Comparison of ENCODE assay signal across 8 cellular contexts in genomic region chr19:7505682-7506384, GRCh38. TPM values are rescaled to one million over a fixed set of nuclear protein-coding genes. Genes with fewer than 3 reads are reported as not detected.
DNase-seq lines count a peak whose midpoint lies in the region; ATAC-seq, FAIRE-seq and TF ChIP-seq lines count a peak whose summit lies in the region.

No MANE protein-coding gene starts in this region.

- H3K9me3 Mint-ChIP-seq in naive thymus-derived CD8-positive, alpha-beta T cell: no peaks in the 10 kb centered on the region

- H3K4me3 Mint-ChIP-seq in naive thymus-derived CD8-positive, alpha-beta T cell: peak overlapping the region in 4 of 10 donors; percentile 26 to 51 (median 38)

- peak; percentile 47 to 67 for DNase-seq in SHP77 (lab: John Stamatoyannopoulos, UW)
- no peak for DNase-seq in SHP77 treated with DMSO at 0.1 percent for 48 hours (lab: John Stamatoyannopoulos, UW)
- DNase-seq in NCI-H226: peak; percentile 40
- DNase-seq in caudate nucleus (lab: John Stamatoyannopoulos, UW): peak in 37 of 61 donors; percentile 19 to 82 (median 54)
- DNase-seq in naive thymus-derived CD8-positive, alpha-beta T cell: peak in 3 of 10 donors; percentile 12 to 31 (median 24)
- DNase-seq in GM12892 (ENCODE audit: insufficient read length): no peak

- no peak overlapping the region for H3K27ac ChIP-seq in caudate nucleus (ENCODE audit: low read depth, low read length)

- peaks cover 10 to 30% (median 15%) of the 10 kb centered on the region in 4 donors for H3K4me1 Mint-ChIP-seq in naive thymus-derived CD8-positive, alpha-beta T cell

- ATAC-seq in naive thymus-derived CD8-positive, alpha-beta T cell: peak; percentile 33
- ATAC-seq in HG03095 (IDR thresholded peaks at IDR 0.05; ENCODE audit: unreplicated experiment) (no peak), GM21576 (IDR thresholded peaks at IDR 0.05; ENCODE audit: unreplicated experiment) (no peak)

- H3K36me3 Mint-ChIP-seq in naive thymus-derived CD8-positive, alpha-beta T cell: no peaks in the 10 kb centered on the region

- TF ChIP-seq POLR2A in GM12892 (IDR thresholded peaks at IDR 0.05; ENCODE audit: low read depth, low read length): no peak

- POLR2A ChIA-PET in naive thymus-derived CD8-positive, alpha-beta T cell (lab: Charles Lee): interaction anchor here (0.6 to 1.3 kb wide), 3 partner anchors 10 to 16 kb away, joined by 3 to 5 read pairs (median 4); partner anchors contain the start of gene ZNF358

- no peak for FAIRE-seq in GM12892 (lab: Jason Lieb, UNC)

- no peak overlapping the region for H3K27ac Mint-ChIP-seq in naive thymus-derived CD8-positive, alpha-beta T cell

- H3K27me3 Mint-ChIP-seq in naive thymus-derived CD8-positive, alpha-beta T cell: peaks cover 8 to 45% (median 27%) of the 10 kb centered on the region in 5 donors

RNA-seq across cellular contexts. Expression of gene ZNF358, which starts 10.1 kb away (rescaled TPM):
- 10 to 100 TPM; 10.2 to 10.8 TPM for total RNA-seq in naive thymus-derived CD8-positive, alpha-beta T cell
- polyA plus RNA-seq in naive thymus-derived CD8-positive, alpha-beta T cell: 1 to 10 TPM in 2 of 3 donors, under 1 TPM in 1; 0.71 to 2.5 (median 1.7) TPM
- 0.72 TPM for polyA plus RNA-seq in GM12892 (2012; ENCODE audit: missing spikeins)

RNA-seq across cellular contexts. Expression of gene MCOLN1, which starts 16.6 kb away (rescaled TPM):
- 10 to 100 TPM; 13.7 TPM for total RNA-seq in naive thymus-derived CD8-positive, alpha-beta T cell
- polyA plus RNA-seq in naive thymus-derived CD8-positive, alpha-beta T cell: 10 to 100 TPM in 1 of 3 donors, 1 to 10 TPM in 2; 6.5 to 10.1 (median 6.6) TPM
- 3.9 TPM for polyA plus RNA-seq in GM12892 (2012; ENCODE audit: missing spikeins)

RNA-seq across cellular contexts. Expression of gene PEX11G, which starts 17.0 kb away (rescaled TPM):
- total RNA-seq in naive thymus-derived CD8-positive, alpha-beta T cell: 1 to 10 TPM in 1 of 2 experiments, under 1 TPM in 1; 0.88 to 1.1 TPM
- 1 to 10 TPM in 2 of 3 donors, under 1 TPM in 1; 0.68 to 2.7 (median 2.3) TPM for polyA plus RNA-seq in naive thymus-derived CD8-positive, alpha-beta T cell
- 0.87 TPM for polyA plus RNA-seq in GM12892 (2012; ENCODE audit: missing spikeins)

RNA-seq across cellular contexts. Expression of gene PNPLA6, which starts 29.7 kb away (rescaled TPM):
- 100 to 1,000 TPM; 114 to 116 TPM for total RNA-seq in naive thymus-derived CD8-positive, alpha-beta T cell
- 10 to 100 TPM in 1 of 3 donors, 1 to 10 TPM in 2; 5.9 to 10.2 (median 7.0) TPM for polyA plus RNA-seq in naive thymus-derived CD8-positive, alpha-beta T cell
- polyA plus RNA-seq in GM12892 (2012; ENCODE audit: missing spikeins): 25.4 TPM

Comparison
In these comparisons a context has a peak if more than half of its experiments do, and no peak if none do; other contexts are left out.
1. DNase-seq: peak in SHP77 (2 of 2), NCI-H226 (single experiment) and caudate nucleus (37 of 61); none in SHP77 treated with DMSO at 0.1 percent for 48 hours (single experiment) and GM12892 (single experiment).
2. ATAC-seq: peak in naive thymus-derived CD8-positive, alpha-beta T cell (2 of 2); none in HG03095 (single experiment) and GM21576 (single experiment).